8 cellular contexts compared by ENCODE assay signal in genomic region chr12:11545438-11546330, GRCh38.
DNase-seq lines count a peak whose midpoint lies in the region; ATAC-seq and TF ChIP-seq lines count a peak whose summit lies in the region.

No MANE protein-coding gene starts in this region.

- peak; percentile 28 for TF ChIP-seq CTCF in DND-41 (IDR thresholded peaks at IDR 0.05; ENCODE audit: borderline replicate concordance, extremely low read depth, low read length, poor library complexity, severe bottlenecking)

- H3K36me3 ChIP-seq in DND-41 (ENCODE audit: insufficient read depth, low read length): no peaks in the 10 kb centered on the region
- H3K36me3 ChIP-seq in HAP-1 (replicated peaks): no peaks in the 10 kb centered on the region

- H2AFZ ChIP-seq in DND-41 (ENCODE audit: low read depth, low read length): peak overlapping the region; percentile 74

- H3K79me2 ChIP-seq in DND-41 (ENCODE audit: insufficient read depth, low read length): no peaks in the 10 kb centered on the region

- H3K27me3 Mint-ChIP-seq in activated T-cell treated with anti-CD3 and anti-CD28 coated beads, Interleukin-2, amount 50 U/mL, for 24 hours: no peaks in the 10 kb centered on the region
- peaks cover 0 to 2% (median 0%) of the 10 kb centered on the region in 3 donors for H3K27me3 Mint-ChIP-seq in naive B cell

- H3K36me3 Mint-ChIP-seq in activated T-cell treated with anti-CD3 and anti-CD28 coated beads, Interleukin-2, amount 50 U/mL, for 24 hours (ENCODE audit: low read depth): no peaks in the 10 kb centered on the region
- H3K36me3 Mint-ChIP-seq in naive B cell: no peaks in the 10 kb centered on the region

- peaks cover 51% of the 10 kb centered on the region for H3K4me1 Mint-ChIP-seq in activated T-cell treated with anti-CD3 and anti-CD28 coated beads, Interleukin-2, amount 50 U/mL, for 24 hours (ENCODE audit: low read depth)
- peaks cover 12 to 22% (median 17%) of the 10 kb centered on the region in 3 donors for H3K4me1 Mint-ChIP-seq in naive B cell

- H3K4me2 ChIP-seq in DND-41 (ENCODE audit: insufficient read depth, low read length): peak overlapping the region; percentile 57

- H3K4me3 ChIP-seq in DND-41 (ENCODE audit: low read depth in 1 of 2, low read length in 2 of 2) (peak overlapping the region in 1 of 2 experiments; percentile 43; a peak in 2 of 4 replicates), HAP-1 (no peak overlapping the region)

- intact Hi-C loops in posterior cingulate gyrus (cut with DNase I): no loop called here
- intact Hi-C loops in sciatic nerve (cut with DNase I): no loop called here

- peak overlapping the region; percentile 87 for H3K27ac Mint-ChIP-seq in activated T-cell treated with anti-CD3 and anti-CD28 coated beads, Interleukin-2, amount 50 U/mL, for 24 hours
- peak overlapping the region; percentile 71 to 95 (median 92) for H3K27ac Mint-ChIP-seq in naive B cell

- H3K4me1 ChIP-seq in DND-41 (ENCODE audit: insufficient read depth, low read length) (peaks cover 59% of the 10 kb centered on the region), HAP-1 (no peaks in the 10 kb centered on the region)

- H3K27me3 ChIP-seq in DND-41 (ENCODE audit: insufficient read depth, low read length, poor library complexity) (no peaks in the 10 kb centered on the region), HAP-1 (ENCODE audit: low read depth) (peaks cover 10% of the 10 kb centered on the region; the same call in 1 of the 2 replicates)

- ATAC-seq in DND-41 (ENCODE audit: insufficient read depth, low read depth) (peak; percentile 90), GM19452 (IDR thresholded peaks at IDR 0.05; ENCODE audit: unreplicated experiment) (peak; percentile 77), HG03460 (IDR thresholded peaks at IDR 0.05; ENCODE audit: unreplicated experiment) (peak; percentile 72), naive B cell (ENCODE audit: low read depth in 2 of 2) (peak; percentile 81 to 83), sciatic nerve (no peak)

- peak overlapping the region; percentile 57 for H3K4me3 Mint-ChIP-seq in activated T-cell treated with anti-CD3 and anti-CD28 coated beads, Interleukin-2, amount 50 U/mL, for 24 hours
- peak overlapping the region; percentile 10 to 83 (median 72) for H3K4me3 Mint-ChIP-seq in naive B cell

- no peaks in the 10 kb centered on the region for H4K20me1 ChIP-seq in DND-41 (ENCODE audit: insufficient read depth, low read length)

- in situ Hi-C loops in HAP-1 (cut with MboI; ENCODE audit: low sequenced_read_pairs): no loop called here

- H3K27ac ChIP-seq in DND-41 (ENCODE audit: low read length): peak overlapping the region; percentile 88

- H3K9me3 ChIP-seq in DND-41 (ENCODE audit: insufficient read depth, low read length, severe bottlenecking) (no peaks in the 10 kb centered on the region), HAP-1 (no peaks in the 10 kb centered on the region)

- peak; percentile 87 for DNase-seq in DND-41
- DNase-seq in activated T-cell treated with anti-CD3 and anti-CD28 coated beads, Interleukin-2, amount 50 U/mL, for 24 hours: peak; percentile 62
- peak; percentile 26 for DNase-seq in naive B cell
- DNase-seq in posterior cingulate gyrus: no peak
- DNase-seq in HAP-1 (ENCODE audit: low spot score in 2 of 2): no peak
- no peak for DNase-seq in sciatic nerve (ENCODE audit: low spot score)

- H3K9ac ChIP-seq in DND-41 (ENCODE audit: low read depth, low read length): peak overlapping the region; percentile 54

- no peaks in the 10 kb centered on the region for H3K9me3 Mint-ChIP-seq in activated T-cell treated with anti-CD3 and anti-CD28 coated beads, Interleukin-2, amount 50 U/mL, for 24 hours
- no peaks in the 10 kb centered on the region for H3K9me3 Mint-ChIP-seq in naive B cell

Comparison
In these comparisons a context has a peak if more than half of its experiments do, and no peak if none do; other contexts are left out.
1. DNase-seq: peak in DND-41 (single experiment), activated T-cell treated with anti-CD3 and anti-CD28 coated beads, Interleukin-2, amount 50 U/mL, for 24 hours (single experiment) and naive B cell (single experiment); none in posterior cingulate gyrus (0 of 10), HAP-1 (0 of 2) and sciatic nerve (single experiment).